ENCODE assay signal across 20 cellular contexts in the genomic region with DNA sequence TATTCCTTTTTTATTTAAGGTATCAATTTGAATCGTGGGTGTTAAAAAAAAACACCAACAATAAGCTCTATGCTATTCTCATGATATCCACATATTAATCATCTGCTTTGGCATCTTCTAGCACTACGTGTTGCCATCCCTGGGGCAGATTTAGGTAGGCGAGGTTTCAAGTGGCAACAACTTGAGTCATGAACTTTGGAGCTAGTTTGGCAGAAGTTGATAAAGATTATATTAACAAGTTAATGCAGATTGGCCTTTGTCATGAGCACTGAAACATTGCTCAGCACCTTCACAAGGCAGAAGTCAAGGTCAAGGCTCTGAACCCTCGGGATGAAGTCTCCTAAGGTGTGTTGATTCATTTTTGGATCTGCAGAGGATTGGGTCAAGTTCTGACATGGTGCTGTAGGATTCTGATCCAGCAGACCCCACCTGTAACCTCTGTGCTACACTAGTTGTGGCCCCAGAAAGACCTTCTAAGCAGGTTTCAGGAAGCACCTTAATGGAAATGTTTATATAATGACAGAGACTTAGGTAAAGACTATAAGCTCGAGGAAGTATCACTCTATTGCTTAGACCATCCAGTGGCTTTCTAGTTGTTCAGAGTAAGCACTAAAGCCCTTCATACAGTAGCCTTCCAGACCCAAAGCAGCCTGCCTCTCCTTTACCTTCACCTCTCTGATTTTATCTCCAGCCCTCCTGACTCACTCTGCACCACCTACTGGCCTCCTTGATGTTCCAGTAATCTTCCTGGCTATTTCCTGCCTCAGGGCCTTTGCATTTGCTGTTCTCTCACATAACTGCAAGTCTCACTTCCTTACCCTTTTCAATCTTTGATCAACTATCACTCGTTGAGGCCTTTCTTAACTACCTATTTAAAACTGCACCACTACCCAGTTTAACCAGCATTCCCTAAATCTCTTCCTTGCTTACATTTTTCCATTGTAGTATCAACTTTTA.
"Had no signal": no experiment of that assay in that cellular context is flagged by ENCODE, and none has a peak within 500 bp of the region (broad histone marks: within the 10 kb centered on the region; RNA-seq: fewer than 3 reads in every experiment).

No MANE protein-coding gene starts in this region.

- H3K9me3 Mint-ChIP-seq: immature natural killer cell; natural killer cell treated with Interleukin-12 subunit alpha and Interleukin-12 subunit beta and Interleukin-15 and Interleukin-18, amount 100 ng/mL, for 72 hours; stimulated activated naive CD8-positive, alpha-beta T cell treated with anti-CD3 and anti-CD28 coated beads, Interleukin-15, Interleukin-2, amounts not matched to agents 100 ng/mL and 50 ng/mL, for 24 hours had no signal

- H3K27ac ChIP-seq: left ventricle myocardium inferior, ovary, prostate gland, thyroid gland had no signal

- H3K9me3 ChIP-seq: left ventricle myocardium inferior, ovary, prostate gland, thyroid gland had no signal

- H3K4me3 Mint-ChIP-seq: brain; natural killer cell treated with Interleukin-12 subunit alpha and Interleukin-12 subunit beta and Interleukin-15 and Interleukin-18, amount 100 ng/mL, for 72 hours; stimulated activated naive CD8-positive, alpha-beta T cell treated with anti-CD3 and anti-CD28 coated beads, Interleukin-15, Interleukin-2, amounts not matched to agents 100 ng/mL and 50 ng/mL, for 24 hours had no signal

- H3K36me3 Mint-ChIP-seq: activated naive CD4-positive, alpha-beta T cell treated with anti-CD3 and anti-CD28 coated beads, Interleukin-2, amount 50 U/mL, for 72 hours; natural killer cell treated with Interleukin-12 subunit alpha and Interleukin-12 subunit beta and Interleukin-15 and Interleukin-18, amount 100 ng/mL, for 72 hours had no signal

- H3K36me3 ChIP-seq: left ventricle myocardium inferior, ovary, prostate gland, thyroid gland had no signal

- H3K27me3 Mint-ChIP-seq: brain; natural killer cell treated with Interleukin-12 subunit alpha and Interleukin-12 subunit beta and Interleukin-15 and Interleukin-18, amount 100 ng/mL, for 72 hours had no signal

- H3K27me3 ChIP-seq: ovary, thyroid gland had no signal

- H3K27ac Mint-ChIP-seq: activated naive CD4-positive, alpha-beta T cell treated with anti-CD3 and anti-CD28 coated beads, Interleukin-2, amount 50 U/mL, for 72 hours; natural killer cell treated with Interleukin-12 subunit alpha and Interleukin-12 subunit beta and Interleukin-15 and Interleukin-18, amount 100 ng/mL, for 72 hours; stimulated activated naive CD8-positive, alpha-beta T cell treated with anti-CD3 and anti-CD28 coated beads, Interleukin-15, Interleukin-2, amounts not matched to agents 100 ng/mL and 50 ng/mL, for 24 hours had no signal

- H3K4me3 ChIP-seq: left ventricle myocardium inferior, ovary, prostate gland, thyroid gland had no signal

- DNase-seq: activated T-cell treated with anti-CD3 and anti-CD28 coated beads, Interleukin-2, amount 50 U/mL, for 1 hour; aorta; central memory CD4-positive, alpha-beta T cell; effector memory CD4-positive, alpha-beta T cell; foreskin fibroblast; immature natural killer cell; kidney glomerular epithelial cell; left ventricle myocardium inferior; midbrain; ovary; right cardiac atrium; stimulated activated CD4-positive, alpha-beta T cell treated with anti-CD3 and anti-CD28 coated beads, Interleukin-1b, Interleukin-23, amount 100 ng/mL, for 48 hours; substantia nigra; T-helper 9 cell; thyroid gland had no signal

- ATAC-seq: activated naive CD4-positive, alpha-beta T cell treated with anti-CD3 and anti-CD28 coated beads, Interleukin-2, amount 50 U/mL, for 72 hours; right cardiac atrium had no signal
